ENCODE assay signal across 8 cellular contexts in the genomic region with DNA sequence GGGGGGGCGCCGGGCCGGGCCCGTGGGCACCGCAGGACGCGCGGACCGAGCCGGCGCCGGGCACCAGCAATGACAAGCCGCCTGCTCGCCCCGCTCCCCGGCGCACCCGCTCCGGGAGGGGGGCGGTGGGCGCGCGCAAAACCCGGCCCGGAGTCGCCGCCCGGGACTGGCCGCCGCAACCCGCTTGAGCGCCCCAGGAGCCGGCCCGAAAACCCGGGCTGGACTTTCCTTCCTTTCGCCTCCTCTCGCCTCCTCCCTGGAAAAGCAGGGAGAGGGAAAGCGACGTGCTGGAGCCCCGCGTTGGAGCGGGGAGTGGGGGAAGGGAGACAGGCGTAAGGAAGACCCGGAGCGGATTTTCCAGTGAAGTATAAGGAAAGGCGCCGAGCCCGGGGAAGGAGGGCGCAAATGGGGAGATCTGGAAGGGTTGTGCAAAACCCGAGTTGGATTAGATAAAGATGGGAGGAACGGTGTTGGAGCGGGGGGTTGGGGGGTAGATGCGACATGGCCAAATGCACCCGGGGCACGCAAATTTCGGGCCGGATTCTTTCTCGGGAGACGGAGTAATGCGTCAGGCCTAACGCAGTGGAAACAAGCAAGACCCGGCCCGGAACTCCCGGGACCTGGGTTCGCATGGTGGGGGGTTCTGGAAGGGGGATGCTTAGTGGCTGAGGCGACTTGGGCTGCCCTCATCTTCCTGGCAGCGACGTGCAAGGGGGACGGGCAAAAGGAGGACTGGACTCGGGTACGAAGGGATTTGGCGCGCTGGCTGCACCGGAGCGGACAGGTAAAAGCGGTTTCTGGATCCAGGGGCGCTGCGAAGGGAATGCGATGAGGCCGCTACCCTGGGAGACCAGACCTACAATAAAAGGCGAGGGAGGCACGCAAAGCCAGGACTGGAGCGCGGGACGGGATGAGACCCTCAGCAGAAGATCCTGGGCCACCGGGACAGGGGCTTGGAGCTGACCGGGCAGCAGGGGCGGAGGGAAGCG. TPM values are rescaled to one million over a fixed set of nuclear protein-coding genes. Genes with fewer than 3 reads are reported as not detected.
A peak's percentile ranks its signal among the peaks of the same experiment; 100 is the strongest.
DNase-seq lines count a peak whose midpoint lies in the region; TF ChIP-seq lines count a peak whose summit lies in the region.
"Not testable (repeated sequence)": the region's sequence is repeated elsewhere in the genome, so short reads cannot be mapped to it uniquely, and the experiment has no call there.

No MANE protein-coding gene starts in this region.

- H3K9me3 ChIP-seq in esophagus muscularis mucosa: not testable (repeated sequence)

- not testable (repeated sequence) for H3K36me3 ChIP-seq in esophagus muscularis mucosa; mesendoderm (ENCODE audit: control insufficient read depth, insufficient read depth, low read length)

- not testable (repeated sequence) for H2AK5ac ChIP-seq in mesendoderm (ENCODE audit: low read length)

- peak in 1 of 3 experiments; percentile 31 for TF ChIP-seq CTCF in esophagus muscularis mucosa (IDR thresholded peaks at IDR 0.05)

- peak; percentile 83 for DNase-seq in ACHN
- peak; percentile 58 for DNase-seq in GM19240 (ENCODE audit: insufficient read length, low spot score)
- DNase-seq in NCI-H1694 treated with DMSO at 0.1 percent for 48 hours (lab: John Stamatoyannopoulos, UW): peak; percentile 90
- DNase-seq in SW 1271 (lab: John Stamatoyannopoulos, UW): peak; percentile 77 to 81
- DNase-seq in activated gamma-delta T cell treated with anti-CD3 and anti-CD28 coated beads, Interleukin-2, amount 50 U/mL, for 16 hours (ENCODE audit: low read depth): peak; percentile 71
- DNase-seq in esophagus muscularis mucosa (ENCODE audit: extremely low spot score): peak; percentile 96
- DNase-seq in mesendoderm: peak; percentile 98
- peak; percentile 86 for DNase-seq in stimulated activated CD4-positive, alpha-beta T cell treated with anti-CD3 and anti-CD28 coated beads, Interleukin-2, amount 100 ng/mL, for 24 hours

- H3K56ac ChIP-seq in mesendoderm (ENCODE audit: low read length): peak overlapping the region; percentile 79

- TF ChIP-seq POLR2A in esophagus muscularis mucosa (IDR thresholded peaks at IDR 0.05; ENCODE audit: low read depth): peak; percentile 62

- H3K4me1 ChIP-seq in esophagus muscularis mucosa: peaks cover 16 to 58% (median 43%) of the 10 kb centered on the region in 4 donors
- H3K4me1 ChIP-seq in mesendoderm (ENCODE audit: control insufficient read depth, low read depth, low read length): not testable (repeated sequence)

- not testable (repeated sequence) for H3K79me1 ChIP-seq in mesendoderm (ENCODE audit: low read length)

- not testable (repeated sequence) for H4K8ac ChIP-seq in mesendoderm (ENCODE audit: low read depth, low read length)

- peaks cover 0 to 16% (median 2%) of the 10 kb centered on the region in 4 donors for H3K27me3 ChIP-seq in esophagus muscularis mucosa
- not testable (repeated sequence) for H3K27me3 ChIP-seq in mesendoderm (ENCODE audit: insufficient read depth, low read length, poor library complexity)

- H3K4me2 ChIP-seq in mesendoderm (ENCODE audit: low read length): peak overlapping the region; percentile 54

- intact Hi-C loops in esophagus muscularis mucosa (cut with DNase I): not testable (repeated sequence)

- in situ Hi-C loops in ACHN (cut with HindIII; ENCODE audit: low pct_ligation_motif_present, low pct_unique_long_range_greater_than_20kb, low sequenced_read_pairs): not testable (repeated sequence)

- H3K27ac ChIP-seq in esophagus muscularis mucosa (replicated peaks in 1 of 4) (peak overlapping the region; percentile 75 to 85 (median 81)), mesendoderm (ENCODE audit: low read depth, low read length) (peak overlapping the region; percentile 92)

- not testable (repeated sequence) for TF ChIP-seq EP300 in esophagus muscularis mucosa (IDR thresholded peaks at IDR 0.05)

- peak overlapping the region; percentile 60 for H3K4ac ChIP-seq in mesendoderm (ENCODE audit: low read depth, low read length)

- H2BK120ac ChIP-seq in mesendoderm (ENCODE audit: low read depth, low read length): peak overlapping the region; percentile 35

- H2BK15ac ChIP-seq in mesendoderm (replicated peaks; ENCODE audit: low read depth): peak overlapping the region; percentile 45

- H3K18ac ChIP-seq in mesendoderm (ENCODE audit: low read length): peak overlapping the region; percentile 80

- H3K4me3 ChIP-seq in esophagus muscularis mucosa (peak overlapping the region; percentile 73 to 87 (median 78)), mesendoderm (ENCODE audit: low read length) (peak overlapping the region; percentile 37)

- not testable (repeated sequence) for H3K23ac ChIP-seq in mesendoderm (ENCODE audit: low read length)

- H4K5ac ChIP-seq in mesendoderm (ENCODE audit: low read length): not testable (repeated sequence)

- H3K79me2 ChIP-seq in mesendoderm (ENCODE audit: control insufficient read depth, insufficient read depth, low read length): peaks cover 34% of the 10 kb centered on the region

- H2BK5ac ChIP-seq in mesendoderm (ENCODE audit: low read length): not testable (repeated sequence)

- peak overlapping the region; percentile 53 for H3K9ac ChIP-seq in mesendoderm (ENCODE audit: low read length)

- under 1% methylated on average over 61 of the region's 89 CpGs for WGBS in esophagus muscularis mucosa
- WGBS in mesendoderm (ENCODE audit: extremely low coverage, insufficient coverage, low lambda C conversion rate): no CpG with 5 or more reads among the region's 89 CpGs

RNA-seq across cellular contexts. Expression of gene ADGRL1, which starts 1.1 kb away (rescaled TPM):
- 10 to 100 TPM; 20.8 to 55.1 (median 32.6) TPM for total RNA-seq in esophagus muscularis mucosa
- polyA plus RNA-seq in mesendoderm (2013, experiment 1 of 2): 34.1 TPM
- polyA plus RNA-seq in mesendoderm (2013, experiment 2 of 2): 34.3 TPM

Comparison
In these comparisons a context has a peak if more than half of its experiments do, and no peak if none do; other contexts are left out.
1. Peak in every context shown above with its lines: DNase-seq, H3K4me3 ChIP-seq and H3K27ac ChIP-seq.